Comparison of ENCODE assay signal across 11 cellular contexts in the genomic region with DNA sequence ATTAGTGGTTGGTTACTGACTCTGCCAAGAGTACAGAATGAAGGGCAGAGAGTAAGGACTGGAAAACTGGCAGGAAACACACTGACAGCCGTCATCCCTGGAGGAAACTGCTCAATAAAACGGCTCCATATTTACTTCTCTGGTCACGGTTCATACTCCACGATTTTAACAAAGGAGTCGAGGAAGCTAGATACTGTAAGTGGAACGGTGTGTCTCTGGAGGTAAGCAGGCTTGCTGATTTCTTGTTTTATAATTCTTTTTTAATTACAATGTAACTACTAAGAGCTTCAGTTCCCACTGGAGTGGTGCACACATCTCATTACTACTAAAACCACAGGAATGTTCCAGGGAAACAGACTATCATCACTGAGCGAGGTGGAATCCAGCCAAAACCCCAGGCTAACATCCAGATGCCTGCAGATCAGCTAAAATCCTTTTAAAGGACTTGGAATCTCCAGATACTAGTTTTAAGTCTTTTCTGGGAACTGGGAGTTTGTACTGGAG. TPM values are rescaled to one million over a fixed set of nuclear protein-coding genes. Genes with fewer than 3 reads are reported as not detected.
DNase-seq lines count a peak whose midpoint lies in the region; ATAC-seq, FAIRE-seq and TF ChIP-seq lines count a peak whose summit lies in the region.
"Had no signal": no experiment of that assay in that cellular context is flagged by ENCODE, and none has a peak within 500 bp of the region (broad histone marks: within the 10 kb centered on the region; RNA-seq: fewer than 3 reads in every experiment).

No MANE protein-coding gene starts in this region.

- ATAC-seq in lower lobe of right lung: peak; percentile 28 to 35

- H3K9me3 Mint-ChIP-seq in activated naive CD4-positive, alpha-beta T cell treated with anti-CD3 and anti-CD28 coated beads, Interleukin-2, amount 10 ng/mL, durations not matched to agents 7 days and 5 days: no peaks in the 10 kb centered on the region

- H3K4me1 Mint-ChIP-seq in activated naive CD4-positive, alpha-beta T cell treated with anti-CD3 and anti-CD28 coated beads, Interleukin-2, amount 10 ng/mL, durations not matched to agents 7 days and 5 days: peaks cover 14% of the 10 kb centered on the region

- H3K36me3 Mint-ChIP-seq in activated naive CD4-positive, alpha-beta T cell treated with anti-CD3 and anti-CD28 coated beads, Interleukin-2, amount 10 ng/mL, durations not matched to agents 7 days and 5 days: peaks cover 41% of the 10 kb centered on the region

- FAIRE-seq in urothelium cell line (lab: Jason Lieb, UNC): no peak

- CTCF ChIA-PET in activated naive CD4-positive, alpha-beta T cell treated with anti-CD3 and anti-CD28 coated beads, Interleukin-2, amount 10 ng/mL, durations not matched to agents 7 days and 5 days (lab: Charles Lee): interaction anchor here (1.2 kb wide), 1 partner anchor 10 kb away, joined by 3 read pairs; no protein-coding TSS in a partner anchor

- peaks cover 57% of the 10 kb centered on the region for H3K36me3 ChIP-seq in lower lobe of right lung

- H3K4me3 ChIP-seq in choroid plexus epithelial cell (ENCODE audit: low read depth, low read length) (no peak overlapping the region), lower lobe of right lung (no peak overlapping the region)

- DNase-seq in activated naive CD4-positive, alpha-beta T cell treated with anti-CD3 and anti-CD28 coated beads, Interleukin-2, amount 10 ng/mL, durations not matched to agents 7 days and 5 days: no peak
- no peak for DNase-seq in activated naive CD4-positive, alpha-beta T cell treated with Interleukin-2 at 50 U/mL for 16 hours
- DNase-seq in choroid plexus epithelial cell (ENCODE audit: low read depth) (peak; percentile 98), lower lobe of right lung (peak; percentile 71), urothelium cell line (ENCODE audit: low spot score) (peak; percentile 74), NCI-H2227 (lab: John Stamatoyannopoulos, UW; ENCODE audit: unreplicated experiment) (no peak), NOMO-1 treated with dmso at 0.1 percent for 144 hours (lab: John Stamatoyannopoulos, UW; ENCODE audit: unreplicated experiment) (no peak)
- DNase-seq in activated CD8-positive, alpha-beta memory T cell treated with anti-CD3 and anti-CD28 coated beads for 24 hours: no peak
- DNase-seq: activated T-cell treated with anti-CD3 and anti-CD28 coated beads, Interleukin-2, amount 50 U/mL, for 48 hours; AML-193; NCI-H345 had no signal

- no peak for TF ChIP-seq CTCF in choroid plexus epithelial cell (conservative IDR thresholded peaks at IDR 0.05; ENCODE audit: low read depth, low read length)
- TF ChIP-seq CTCF in lower lobe of right lung (IDR thresholded peaks at IDR 0.05): no peak

- H3K9me3 ChIP-seq in lower lobe of right lung: no peaks in the 10 kb centered on the region

- intact Hi-C loops in lower lobe of right lung (cut with DNase I): loop anchor here (5.0 kb wide), 1 partner anchor 57 kb away; a partner anchor contains a TSS

- H3K27ac Mint-ChIP-seq in activated naive CD4-positive, alpha-beta T cell treated with anti-CD3 and anti-CD28 coated beads, Interleukin-2, amount 10 ng/mL, durations not matched to agents 7 days and 5 days: peak overlapping the region; percentile 24

- no peaks in the 10 kb centered on the region for H3K27me3 Mint-ChIP-seq in activated naive CD4-positive, alpha-beta T cell treated with anti-CD3 and anti-CD28 coated beads, Interleukin-2, amount 10 ng/mL, durations not matched to agents 7 days and 5 days

- H3K4me1 ChIP-seq in lower lobe of right lung: peaks cover 54% of the 10 kb centered on the region

- H3K4me3 Mint-ChIP-seq in activated naive CD4-positive, alpha-beta T cell treated with anti-CD3 and anti-CD28 coated beads, Interleukin-2, amount 10 ng/mL, durations not matched to agents 7 days and 5 days: no peak overlapping the region

- H3K27ac ChIP-seq in lower lobe of right lung: peak overlapping the region; percentile 95

- H3K27me3 ChIP-seq in lower lobe of right lung (ENCODE audit: low read depth): no peaks in the 10 kb centered on the region

RNA-seq across cellular contexts. Expression of a gene that starts 17.8 kb away (rescaled TPM):
- 204 TPM for total RNA-seq in lower lobe of right lung

RNA-seq across cellular contexts. Expression of a gene that starts 37.0 kb away (rescaled TPM):
- total RNA-seq in lower lobe of right lung: 24.1 TPM

RNA-seq across cellular contexts. Expression of a gene that starts 50.1 kb away (rescaled TPM):
- 21.9 TPM for total RNA-seq in lower lobe of right lung

RNA-seq across cellular contexts. Expression of a gene that starts 50.2 kb away (rescaled TPM):
- total RNA-seq in lower lobe of right lung: 67.1 TPM

RNA-seq across cellular contexts. Expression of a gene that starts 55.1 kb away (rescaled TPM):
- 49.9 TPM for total RNA-seq in lower lobe of right lung

Comparison
In these comparisons a context has a peak if more than half of its experiments do, and no peak if none do; other contexts are left out.
1. DNase-seq: peak in choroid plexus epithelial cell (single experiment), lower lobe of right lung (single experiment) and urothelium cell line (single experiment); none in activated naive CD4-positive, alpha-beta T cell treated with anti-CD3 and anti-CD28 coated beads, Interleukin-2, amount 10 ng/mL, durations not matched to agents 7 days and 5 days (single experiment), activated naive CD4-positive, alpha-beta T cell treated with Interleukin-2 at 50 U/mL for 16 hours (single experiment), NCI-H2227 (single experiment), activated CD8-positive, alpha-beta memory T cell treated with anti-CD3 and anti-CD28 coated beads for 24 hours (single experiment) and NOMO-1 treated with dmso at 0.1 percent for 144 hours (single experiment).